In genomic region chr14:93688239-93688666, GRCh38 we compare ENCODE assay signal across 34 cellular contexts.
A peak's percentile ranks its signal among the peaks of the same experiment; 100 is the strongest.
DNase-seq lines count a peak whose midpoint lies in the region; ATAC-seq and FAIRE-seq lines count a peak whose summit lies in the region.
"Had no signal": no experiment of that assay in that cellular context is flagged by ENCODE, and none has a peak within 500 bp of the region (broad histone marks: within the 10 kb centered on the region; RNA-seq: fewer than 3 reads in every experiment).

No MANE protein-coding gene starts in this region.

- no peak overlapping the region for H3K4me3 ChIP-seq in HAP-1
- H3K4me3 ChIP-seq in iPS-18a (ENCODE audit: low read length), result peak overlapping the region; percentile 51
- H3K4me3 ChIP-seq: ascending aorta, BLaER1, K562, MG63, right atrium auricular region, spleen, suprapubic skin, uterus had no signal

- peak overlapping the region; percentile 39 for H3K9ac ChIP-seq in iPS-18a (ENCODE audit: low read length)
- H3K9ac ChIP-seq: BLaER1 had no signal

- H3K27ac ChIP-seq in iPS-18a (ENCODE audit: low read length), result peak overlapping the region; percentile 68
- H3K27ac ChIP-seq: ascending aorta, BLaER1, right atrium auricular region, spleen, suprapubic skin, uterus had no signal

- no peak for ATAC-seq in GM21423 (IDR thresholded peaks at IDR 0.05; ENCODE audit: unreplicated experiment)
- no peak for ATAC-seq in GM18498 (IDR thresholded peaks at IDR 0.05; ENCODE audit: unreplicated experiment)
- ATAC-seq: activated naive CD4-positive, alpha-beta T cell treated with anti-CD3 and anti-CD28 coated beads, Interleukin-2, amount 50 U/mL, for 72 hours; K562; left ventricle myocardium superior; naive thymus-derived CD4-positive, alpha-beta T cell; stimulated activated naive B cell treated with anti-CD40 and anti-IgM and Interleukin-4, amounts not matched to agents 10 μg/mL and 1 μg/mL and 100 μg/mL, for 72 hours had no signal

- DNase-seq in DMS79 (lab: John Stamatoyannopoulos, UW) (peak; percentile 37), HAP-1 (ENCODE audit: low spot score in 2 of 2) (peak; percentile 73 to 84), NCI-H345 treated with DMSO at 0.1 percent for 48 hours (lab: John Stamatoyannopoulos, UW; ENCODE audit: unreplicated experiment) (peak; percentile 58), GOT3 (lab: John Stamatoyannopoulos, UW) (no peak), urothelium cell line (ENCODE audit: low spot score) (no peak)
- DNase-seq: ACHN; activated B cell treated with CpG ODN at 0.5 μM for 24 hours; activated CD4-positive, alpha-beta T cell treated with anti-CD3 and anti-CD28 coated beads, Interleukin-2, amount 50 U/mL, for 4 hours; activated CD8-positive, alpha-beta memory T cell treated with anti-CD3 and anti-CD28 coated beads, Interleukin-2, amount 50 U/mL, for 4 hours; glutamatergic neuron; HFFc6; left ventricle myocardium superior; MG63; naive thymus-derived CD4-positive, alpha-beta T cell; NCI-H1694; NCI-H226; SHP77; spleen; stimulated activated CD4-positive, alpha-beta T cell treated with anti-CD3 and anti-CD28 coated beads, Interleukin-4, amount 100 ng/mL, for 1 hour; stimulated activated naive B cell treated with anti-CD40 and anti-IgM and Interleukin-4, amounts not matched to agents 10 μg/mL and 1 μg/mL and 100 μg/mL, for 72 hours; SW 1271; T1000; uterus had no signal

- H3K36me3 ChIP-seq in HAP-1 (replicated peaks), result no peaks in the 10 kb centered on the region
- no peaks in the 10 kb centered on the region for H3K36me3 ChIP-seq in iPS-18a (ENCODE audit: control insufficient read depth, low read depth, low read length)
- H3K36me3 ChIP-seq: ascending aorta, BLaER1, MG63, right atrium auricular region, spleen, suprapubic skin, uterus had no signal

- in situ Hi-C loops in HAP-1 (cut with MboI; ENCODE audit: low sequenced_read_pairs), result no loop called here

- no peaks in the 10 kb centered on the region for H3K27me3 ChIP-seq in HAP-1 (ENCODE audit: low read depth)
- no peaks in the 10 kb centered on the region for H3K27me3 ChIP-seq in iPS-18a (ENCODE audit: control insufficient read depth, insufficient read depth, low read length)
- H3K27me3 ChIP-seq: ascending aorta, BLaER1, MG63, right atrium auricular region, uterus had no signal

- H3K9me3 ChIP-seq in HAP-1, result no peaks in the 10 kb centered on the region
- H3K9me3 ChIP-seq in iPS-18a (ENCODE audit: control insufficient read depth, low read depth, low read length), result no peaks in the 10 kb centered on the region
- H3K9me3 ChIP-seq: ascending aorta, BLaER1, Caco-2, MG63, right atrium auricular region, spleen, suprapubic skin, uterus had no signal

- FAIRE-seq in urothelium cell line (lab: Jason Lieb, UNC), result no peak
- FAIRE-seq: GM12891, K562 had no signal

- peaks cover 74% of the 10 kb centered on the region for H3K4me1 ChIP-seq in HAP-1
- peaks cover 50% of the 10 kb centered on the region for H3K4me1 ChIP-seq in iPS-18a (ENCODE audit: control insufficient read depth, low read depth, low read length)
- H3K4me1 ChIP-seq: ascending aorta, Caco-2, right atrium auricular region, spleen, suprapubic skin, uterus had no signal

Comparison
In these comparisons a context has a peak if more than half of its experiments do, and no peak if none do; other contexts are left out.
1. DNase-seq: peak in DMS79 (single experiment), HAP-1 (2 of 2) and NCI-H345 treated with DMSO at 0.1 percent for 48 hours (single experiment); none in GOT3 (single experiment) and urothelium cell line (single experiment).